In the genomic region with DNA sequence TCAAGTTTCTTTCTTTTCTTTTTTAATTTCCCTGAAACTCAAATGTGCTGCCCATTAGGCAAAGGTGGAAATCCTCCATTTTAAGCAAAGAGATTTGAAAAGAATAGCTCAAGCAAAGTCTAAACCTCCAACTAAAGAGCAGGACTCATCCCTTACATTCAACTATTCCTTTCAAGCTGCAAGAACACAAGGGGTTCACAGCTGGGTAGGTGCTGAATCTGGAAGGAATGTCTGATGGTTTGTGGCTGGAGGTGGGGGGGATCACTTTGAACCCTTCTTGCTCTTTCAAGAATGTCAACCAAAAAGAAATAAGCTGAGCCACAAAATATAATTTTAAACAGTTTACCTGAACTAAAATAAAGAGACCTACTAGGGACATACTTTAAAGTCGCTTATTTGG, we compare ENCODE assay signal across 27 cellular contexts.
"Had no signal": no experiment of that assay in that cellular context is flagged by ENCODE, and none has a peak within 500 bp of the region (broad histone marks: within the 10 kb centered on the region; RNA-seq: fewer than 3 reads in every experiment).

No MANE protein-coding gene starts in this region.

- H3K4me1 Mint-ChIP-seq: immature natural killer cell; natural killer cell; stimulated activated naive CD8-positive, alpha-beta T cell treated with anti-CD3 and anti-CD28 coated beads, Interleukin-15, amount 100 ng/mL, for 72 hours had no signal

- H3K4me3 ChIP-seq: gastrocnemius medialis, left ventricle myocardium inferior, lower lobe of right lung, right lobe of liver, suprapubic skin, transverse colon, upper lobe of right lung, uterus had no signal

- DNase-seq: cortex of kidney; effector memory CD8-positive, alpha-beta T cell; foreskin fibroblast; gastrocnemius medialis; head of caudate nucleus; immature natural killer cell; islet precursor cell; kidney glomerular epithelial cell; left colon; left ventricle myocardium inferior; lower lobe of right lung; natural killer cell; right lobe of liver; small intestine; stimulated activated CD4-positive, alpha-beta T cell treated with anti-CD3 and anti-CD28 coated beads, Interleukin-15, amount 100 ng/mL, for 24 hours; stimulated activated CD4-positive, alpha-beta T cell treated with anti-CD3 and anti-CD28 coated beads, Interleukin-4, amount 100 ng/mL, for 1 hour; stimulated activated CD8-positive, alpha-beta memory T cell treated with anti-CD3 and anti-CD28 coated beads, Interleukin-4, amount 100 ng/mL, for 48 hours; stimulated activated naive CD4-positive, alpha-beta T cell; stimulated activated naive CD8-positive, alpha-beta T cell treated with anti-CD3 and anti-CD28 coated beads, Interleukin-15, amount 100 ng/mL, for 72 hours; transverse colon; upper lobe of right lung; uterus had no signal

- H3K27ac ChIP-seq: gastrocnemius medialis, left ventricle myocardium inferior, lower lobe of right lung, parathyroid adenoma, right lobe of liver, suprapubic skin, transverse colon, upper lobe of right lung, uterus had no signal

- ATAC-seq: effector memory CD8-positive, alpha-beta T cell; esophagus mucosa; gastrocnemius medialis; left colon; lower lobe of right lung; natural killer cell; right lobe of liver; stimulated activated naive CD8-positive, alpha-beta T cell treated with anti-CD3 and anti-CD28 coated beads, Interleukin-15, amount 100 ng/mL, for 72 hours; upper lobe of right lung had no signal

- H3K27ac Mint-ChIP-seq: effector memory CD8-positive, alpha-beta T cell; immature natural killer cell; natural killer cell; progenitor cell of endocrine pancreas; stimulated activated naive CD8-positive, alpha-beta T cell treated with anti-CD3 and anti-CD28 coated beads, Interleukin-15, amount 100 ng/mL, for 72 hours had no signal

- H3K9me3 ChIP-seq: gastrocnemius medialis, lower lobe of right lung, right lobe of liver, suprapubic skin, transverse colon, upper lobe of right lung, uterus had no signal

- H3K79me2 ChIP-seq: parathyroid adenoma had no signal

- H3K27me3 ChIP-seq: gastrocnemius medialis, right lobe of liver, suprapubic skin, transverse colon, upper lobe of right lung, uterus had no signal

- FAIRE-seq: endometrium, small intestine had no signal

- H3K9ac ChIP-seq: parathyroid adenoma had no signal

- H2AFZ ChIP-seq: parathyroid adenoma had no signal

- H3K36me3 Mint-ChIP-seq: immature natural killer cell had no signal

- H3K4me1 ChIP-seq: gastrocnemius medialis, left ventricle myocardium inferior, lower lobe of right lung, parathyroid adenoma, right lobe of liver, suprapubic skin, transverse colon, upper lobe of right lung, uterus had no signal

- H3K4me3 Mint-ChIP-seq: effector memory CD8-positive, alpha-beta T cell; immature natural killer cell; natural killer cell; stimulated activated naive CD8-positive, alpha-beta T cell treated with anti-CD3 and anti-CD28 coated beads, Interleukin-15, amount 100 ng/mL, for 72 hours had no signal

- H3K27me3 Mint-ChIP-seq: effector memory CD8-positive, alpha-beta T cell; progenitor cell of endocrine pancreas; stimulated activated naive CD8-positive, alpha-beta T cell treated with anti-CD3 and anti-CD28 coated beads, Interleukin-15, amount 100 ng/mL, for 72 hours had no signal

- H3K36me3 ChIP-seq: gastrocnemius medialis, left ventricle myocardium inferior, lower lobe of right lung, right lobe of liver, suprapubic skin, transverse colon, upper lobe of right lung, uterus had no signal
